Comparison of ENCODE assay signal across 11 cellular contexts in genomic region chr10:28807760-28808613, GRCh38.
DNase-seq lines count a peak whose midpoint lies in the region; TF ChIP-seq lines count a peak whose summit lies in the region.
"Had no signal": no experiment of that assay in that cellular context is flagged by ENCODE, and none has a peak within 500 bp of the region (broad histone marks: within the 10 kb centered on the region; RNA-seq: fewer than 3 reads in every experiment).

No MANE protein-coding gene starts in this region.

- CTCF ChIA-PET in HEK293 (lab: Yijun Ruan, JAX) = interaction anchor here (0.6 to 0.9 kb wide), 2 partner anchors 31 to 145 kb away, joined by 3 read pairs; no protein-coding TSS in a partner anchor

- H3K9me2 ChIP-seq in hepatocyte (replicated peaks; ENCODE audit: insufficient read depth) = no peaks in the 10 kb centered on the region

- no peak for TF ChIP-seq POLR2A in spleen (IDR thresholded peaks at IDR 0.05)

- no peaks in the 10 kb centered on the region for H4K20me1 ChIP-seq in hepatocyte (ENCODE audit: insufficient read depth, poor library complexity, severe bottlenecking)

- no peaks in the 10 kb centered on the region for H3K79me2 ChIP-seq in hepatocyte

- H3K4me1 ChIP-seq in HEK293 (ENCODE audit: control insufficient read depth, insufficient read depth, low read length) = peaks cover 14% of the 10 kb centered on the region
- H3K4me1 ChIP-seq in hepatocyte (ENCODE audit: insufficient read depth) = peaks cover 44% of the 10 kb centered on the region
- H3K4me1 ChIP-seq in spleen = peaks cover 0 to 47% (median 18%) of the 10 kb centered on the region in 6 donors

- no peaks in the 10 kb centered on the region for H3K27me3 ChIP-seq in WERI-Rb-1 (ENCODE audit: insufficient read depth, low read depth, severe bottlenecking)
- H3K27me3 ChIP-seq in hepatocyte = no peaks in the 10 kb centered on the region
- peaks cover 0 to 10% (median 0%) of the 10 kb centered on the region in 7 donors for H3K27me3 ChIP-seq in spleen (replicated peaks in 1 of 7)

- H3K4me2 ChIP-seq in hepatocyte = peak overlapping the region; percentile 68

- H3K36me3 ChIP-seq in HEK293 (ENCODE audit: control insufficient read depth in 2 of 2, insufficient read depth in 1 of 2, low read length in 2 of 2) = no peaks in the 10 kb centered on the region
- H3K36me3 ChIP-seq in WERI-Rb-1 = no peaks in the 10 kb centered on the region
- H3K36me3 ChIP-seq in hepatocyte (replicated peaks; ENCODE audit: insufficient read depth, low read depth) = no peaks in the 10 kb centered on the region
- no peaks in the 10 kb centered on the region for H3K36me3 ChIP-seq in spleen

- no peak for TF ChIP-seq CTCF in HEK293 (tag by site-specific recombination; IDR thresholded peaks at IDR 0.05)
- TF ChIP-seq CTCF in WERI-Rb-1 (IDR thresholded peaks at IDR 0.05; ENCODE audit: low read depth, low read length) = no peak
- TF ChIP-seq CTCF in hepatocyte (IDR thresholded peaks at IDR 0.05; ENCODE audit: poor library complexity) = no peak
- TF ChIP-seq CTCF in spleen (IDR thresholded peaks at IDR 0.05 in 8 of 11, conservative IDR thresholded peaks at IDR 0.05 in 3 of 11) = no peak

- H2AFZ ChIP-seq in hepatocyte = peak overlapping the region; percentile 3

- POLR2A ChIA-PET in HEK293 (lab: Yijun Ruan, JAX) = no interaction called here

- H3K9me3 ChIP-seq in HEK293 (ENCODE audit: control insufficient read depth, insufficient read depth, low read depth, low read length) (no peaks in the 10 kb centered on the region), WERI-Rb-1 (ENCODE audit: severe bottlenecking) (no peaks in the 10 kb centered on the region), hepatocyte (ENCODE audit: low read depth) (no peaks in the 10 kb centered on the region), spleen (no peaks in the 10 kb centered on the region)

- H3K27ac ChIP-seq in HEK293 (ENCODE audit: extremely low read depth, low read depth, low read length) (peak overlapping the region; percentile 42; the same call in 1 of the 2 replicates), WERI-Rb-1 (no peak overlapping the region), hepatocyte (peak overlapping the region; percentile 75), spleen (peak overlapping the region in 7 of 8 donors; percentile 29 to 72 (median 58))
- H3K27ac ChIP-seq: skin epidermis had no signal

- WGBS in hepatocyte (ENCODE audit: low lambda C conversion rate, missing lambda C conversion rate) = 15% methylated on average over 16 of the region's 16 CpGs
- WGBS in spleen, 5 donors = 11 to 15% (median 15%) methylated on average over 16 of the region's 16 CpGs

- peak; percentile 11 for DNase-seq in WERI-Rb-1
- peak; percentile 33 for DNase-seq in hepatocyte (ENCODE audit: low spot score)
- no peak for DNase-seq in spleen
- no peak for DNase-seq in NCI-H146 treated with DMSO at 0.1 percent for 48 hours (lab: John Stamatoyannopoulos, UW; ENCODE audit: unreplicated experiment)
- DNase-seq in stimulated activated CD4-positive, alpha-beta T cell treated with anti-CD3 and anti-CD28 coated beads, Interleukin-4, amount 100 ng/mL, for 4 hours = no peak
- DNase-seq in activated T-cell treated with anti-CD3 and anti-CD28 coated beads for 4 hours = no peak
- no peak for DNase-seq in midbrain (lab: John Stamatoyannopoulos, UW)
- DNase-seq: immature natural killer cell, NCI-H524 had no signal

- H3K4me3 ChIP-seq in HEK293 (ENCODE audit: low read depth, low read length) (no peak overlapping the region), WERI-Rb-1 (ENCODE audit: low read depth, low read length) (no peak overlapping the region), hepatocyte (no peak overlapping the region), spleen (peak overlapping the region in 1 of 8 donors; percentile 35)
- H3K4me3 ChIP-seq: skin epidermis had no signal

- intact Hi-C loops in spleen (cut with DNase I; ENCODE audit: low total_unique reads) = no loop called here

TF ChIP-seq in HEK293, 187 proteins besides CTCF, POLR2A, EP300 and RAD21:
- TF ChIP-seq ZNF132 (tag by site-specific recombination; IDR thresholded peaks at IDR 0.05; ENCODE audit: borderline replicate concordance) = no peak
- TF ChIP-seq ZBTB6 (tag by site-specific recombination; IDR thresholded peaks at IDR 0.05) = no peak
- no peak for TF ChIP-seq ZNF16 (tag by site-specific recombination; IDR thresholded peaks at IDR 0.05; ENCODE audit: low read depth)

Comparison
In these comparisons a context has a peak if more than half of its experiments do, and no peak if none do; other contexts are left out.
1. DNase-seq: peak in WERI-Rb-1 (single experiment) and hepatocyte (single experiment); none in spleen (single experiment), NCI-H146 treated with DMSO at 0.1 percent for 48 hours (single experiment), stimulated activated CD4-positive, alpha-beta T cell treated with anti-CD3 and anti-CD28 coated beads, Interleukin-4, amount 100 ng/mL, for 4 hours (0 of 2), activated T-cell treated with anti-CD3 and anti-CD28 coated beads for 4 hours (single experiment) and midbrain (single experiment).